Comparison of ENCODE assay signal across 13 cellular contexts in the genomic region with DNA sequence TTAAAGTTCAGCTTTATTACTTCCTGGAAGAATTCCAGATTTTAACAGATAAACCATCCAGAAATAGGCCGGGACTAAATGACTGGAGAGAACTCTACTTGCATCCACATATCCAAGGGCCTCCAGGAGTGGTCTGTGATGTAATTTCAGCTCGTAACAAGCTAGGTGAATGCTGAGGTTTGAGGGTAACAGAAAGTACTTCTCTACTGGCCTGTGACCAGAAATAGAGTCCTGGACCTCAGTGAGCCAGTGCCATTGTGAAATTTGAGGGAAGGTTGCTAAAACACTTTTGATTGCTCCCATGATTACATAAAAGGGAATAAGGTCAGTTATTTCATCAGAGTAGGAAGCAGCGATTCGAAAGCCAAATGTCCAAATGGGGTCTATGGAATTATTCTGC.
A peak's percentile ranks its signal among the peaks of the same experiment; 100 is the strongest.
DNase-seq lines count a peak whose midpoint lies in the region; ATAC-seq and TF ChIP-seq lines count a peak whose summit lies in the region.
"Had no signal": no experiment of that assay in that cellular context is flagged by ENCODE, and none has a peak within 500 bp of the region (broad histone marks: within the 10 kb centered on the region; RNA-seq: fewer than 3 reads in every experiment).

No MANE protein-coding gene starts in this region.

- peaks cover 86% of the 10 kb centered on the region for H3K36me3 Mint-ChIP-seq in activated CD8-positive, alpha-beta T cell treated with anti-CD3 and anti-CD28 coated beads for 36 hours (ENCODE audit: low read depth)
- peaks cover 86% of the 10 kb centered on the region for H3K36me3 Mint-ChIP-seq in activated CD8-positive, alpha-beta T cell treated with anti-CD3 and anti-CD28 coated beads, Interleukin-2, amount 10 ng/mL, durations not matched to agents 7 days and 5 days (ENCODE audit: low read depth)

- H3K36me3 ChIP-seq in fibroblast of lung (ENCODE audit: control insufficient read depth, insufficient read depth, low read length), result no peaks in the 10 kb centered on the region
- H3K36me3 ChIP-seq: left ventricle myocardium inferior had no signal

- intact Hi-C loops in activated CD8-positive, alpha-beta T cell treated with anti-CD3 and anti-CD28 coated beads for 36 hours (cut with micrococcal nuclease), result no loop called here
- intact Hi-C loops in lower leg skin (cut with DNase I; ENCODE audit: low total_unique reads), result no loop called here

- CTCF ChIA-PET in activated CD8-positive, alpha-beta T cell treated with anti-CD3 and anti-CD28 coated beads for 36 hours (lab: Charles Lee), result interaction anchor here (1.2 kb wide), 1 partner anchor 8 kb away, joined by 4 read pairs; no protein-coding TSS in a partner anchor
- CTCF ChIA-PET in activated CD8-positive, alpha-beta T cell treated with anti-CD3 and anti-CD28 coated beads, Interleukin-2, amount 10 ng/mL, durations not matched to agents 7 days and 5 days (lab: Charles Lee), result interaction anchor here (1.0 to 1.4 kb wide), 2 partner anchors 118 to 121 kb away, joined by 3 to 5 read pairs; no protein-coding TSS in a partner anchor

- H3K4me1 ChIP-seq in fibroblast of lung (ENCODE audit: control insufficient read depth, extremely low read depth, insufficient read depth, low read length), result peaks cover 27% of the 10 kb centered on the region
- H3K4me1 ChIP-seq: left ventricle myocardium inferior had no signal

- no peak overlapping the region for H2AFZ ChIP-seq in fibroblast of lung (ENCODE audit: low read length)

- TF ChIP-seq CTCF in activated CD8-positive, alpha-beta T cell treated with anti-CD3 and anti-CD28 coated beads for 36 hours (IDR thresholded peaks at IDR 0.05), result no peak
- no peak for TF ChIP-seq CTCF in fibroblast of lung (conservative IDR thresholded peaks at IDR 0.05 in 1 of 2, IDR thresholded peaks at IDR 0.05 in 1 of 2; ENCODE audit: low read depth in 1 of 2, low read length in 2 of 2)
- no peak for TF ChIP-seq CTCF in lower leg skin (IDR thresholded peaks at IDR 0.05)

- no peak overlapping the region for H3K27ac ChIP-seq in fibroblast of lung (ENCODE audit: insufficient read depth, low read length)
- H3K27ac ChIP-seq: foreskin keratinocyte, left ventricle myocardium inferior had no signal

- ATAC-seq in activated CD8-positive, alpha-beta T cell treated with anti-CD3 and anti-CD28 coated beads for 36 hours, result no peak
- no peak for ATAC-seq in activated CD8-positive, alpha-beta T cell treated with anti-CD3 and anti-CD28 coated beads, Interleukin-2, amount 10 ng/mL, durations not matched to agents 7 days and 5 days
- ATAC-seq in GM18520 (IDR thresholded peaks at IDR 0.05; ENCODE audit: unreplicated experiment), result no peak
- ATAC-seq: activated T-cell treated with anti-CD3 and anti-CD28 coated beads, Interleukin-2, amount 50 U/mL, for 72 hours; foreskin keratinocyte; Panc1 had no signal

- no peak for TF ChIP-seq POLR2A in lower leg skin (IDR thresholded peaks at IDR 0.05)

- H3K4me2 ChIP-seq in fibroblast of lung (ENCODE audit: extremely low read depth, insufficient read depth, low read length), result no peak overlapping the region

- no peak for DNase-seq in activated CD8-positive, alpha-beta T cell treated with anti-CD3 and anti-CD28 coated beads for 36 hours
- DNase-seq in activated CD8-positive, alpha-beta T cell treated with anti-CD3 and anti-CD28 coated beads, Interleukin-2, amount 10 ng/mL, durations not matched to agents 7 days and 5 days, result no peak
- peak; percentile 90 for DNase-seq in NOMO-1 treated with DMSO at 0.1 percent for 48 hours (lab: John Stamatoyannopoulos, UW; ENCODE audit: unreplicated experiment)
- DNase-seq in fibroblast of lung (ENCODE audit: low read depth in 2 of 2), result peak; percentile 46 to 82
- peak; percentile 80 for DNase-seq in skeletal muscle cell (ENCODE audit: low read depth)
- DNase-seq in lower leg skin (ENCODE audit: low spot score in 2 of 2), result no peak
- no peak for DNase-seq in stimulated activated naive CD4-positive, alpha-beta T cell treated with Interleukin-2 at 50 U/mL for 16 hours (lab: John Stamatoyannopoulos, UW)
- DNase-seq: activated T-cell treated with anti-CD3 and anti-CD28 coated beads, Interleukin-2, amount 50 U/mL, for 72 hours; foreskin keratinocyte; left ventricle myocardium inferior; NCI-H2029 had no signal

- no peaks in the 10 kb centered on the region for H3K9me3 Mint-ChIP-seq in activated CD8-positive, alpha-beta T cell treated with anti-CD3 and anti-CD28 coated beads for 36 hours
- peaks cover 3% of the 10 kb centered on the region for H3K9me3 Mint-ChIP-seq in activated CD8-positive, alpha-beta T cell treated with anti-CD3 and anti-CD28 coated beads, Interleukin-2, amount 10 ng/mL, durations not matched to agents 7 days and 5 days (ENCODE audit: insufficient read depth)
- H3K9me3 Mint-ChIP-seq: activated T-cell treated with anti-CD3 and anti-CD28 coated beads, Interleukin-2, amount 50 U/mL, for 72 hours had no signal

- peak overlapping the region; percentile 66 for H3K27ac Mint-ChIP-seq in activated CD8-positive, alpha-beta T cell treated with anti-CD3 and anti-CD28 coated beads for 36 hours
- H3K27ac Mint-ChIP-seq in activated CD8-positive, alpha-beta T cell treated with anti-CD3 and anti-CD28 coated beads, Interleukin-2, amount 10 ng/mL, durations not matched to agents 7 days and 5 days, result no peak overlapping the region

- H3K4me3 ChIP-seq in fibroblast of lung (replicated peaks in 1 of 4; ENCODE audit: control extremely low read depth in 1 of 4, insufficient read depth in 1 of 4, low read depth in 3 of 4, low read length in 4 of 4) (no peak overlapping the region), skeletal muscle cell (ENCODE audit: low read depth, low read length) (no peak overlapping the region), lower leg skin (ENCODE audit: low read depth, poor library complexity, severe bottlenecking) (no peak overlapping the region)
- H3K4me3 ChIP-seq: left ventricle myocardium inferior had no signal

- H3K9me3 ChIP-seq in fibroblast of lung (ENCODE audit: control insufficient read depth, insufficient read depth, low read depth, low read length), result no peaks in the 10 kb centered on the region
- H3K9me3 ChIP-seq: left ventricle myocardium inferior had no signal

- peaks cover 62% of the 10 kb centered on the region for H3K4me1 Mint-ChIP-seq in activated CD8-positive, alpha-beta T cell treated with anti-CD3 and anti-CD28 coated beads for 36 hours (ENCODE audit: low read depth)
- H3K4me1 Mint-ChIP-seq in activated CD8-positive, alpha-beta T cell treated with anti-CD3 and anti-CD28 coated beads, Interleukin-2, amount 10 ng/mL, durations not matched to agents 7 days and 5 days (ENCODE audit: low read depth), result peaks cover 41% of the 10 kb centered on the region

- no peaks in the 10 kb centered on the region for H3K27me3 Mint-ChIP-seq in activated CD8-positive, alpha-beta T cell treated with anti-CD3 and anti-CD28 coated beads for 36 hours
- H3K27me3 Mint-ChIP-seq in activated CD8-positive, alpha-beta T cell treated with anti-CD3 and anti-CD28 coated beads, Interleukin-2, amount 10 ng/mL, durations not matched to agents 7 days and 5 days (ENCODE audit: low read depth), result no peaks in the 10 kb centered on the region

- no peaks in the 10 kb centered on the region for H3K27me3 ChIP-seq in fibroblast of lung (ENCODE audit: control insufficient read depth, insufficient read depth, low read length)
- H3K27me3 ChIP-seq: foreskin keratinocyte had no signal

- WGBS in lower leg skin, 2 donors, result 69 to 79% methylated on average over 4 of the region's 4 CpGs

- POLR2A ChIA-PET in activated CD8-positive, alpha-beta T cell treated with anti-CD3 and anti-CD28 coated beads for 36 hours (lab: Charles Lee), result interaction anchor here (1.6 to 1.8 kb wide), 2 partner anchors 11 to 14 kb away, joined by 3 to 9 read pairs; no protein-coding TSS in a partner anchor
- POLR2A ChIA-PET in activated CD8-positive, alpha-beta T cell treated with anti-CD3 and anti-CD28 coated beads, Interleukin-2, amount 10 ng/mL, durations not matched to agents 7 days and 5 days (lab: Charles Lee), result no interaction called here

- H3K4me3 Mint-ChIP-seq in activated CD8-positive, alpha-beta T cell treated with anti-CD3 and anti-CD28 coated beads for 36 hours, result no peak overlapping the region
- H3K4me3 Mint-ChIP-seq in activated CD8-positive, alpha-beta T cell treated with anti-CD3 and anti-CD28 coated beads, Interleukin-2, amount 10 ng/mL, durations not matched to agents 7 days and 5 days, result no peak overlapping the region

- no peak overlapping the region for H3K9ac ChIP-seq in fibroblast of lung (ENCODE audit: insufficient read depth, low read length)

- no peaks in the 10 kb centered on the region for H3K79me2 ChIP-seq in fibroblast of lung (ENCODE audit: control insufficient read depth, insufficient read depth, low read length)

- no peaks in the 10 kb centered on the region for H4K20me1 ChIP-seq in fibroblast of lung (ENCODE audit: control insufficient read depth, extremely low read depth, insufficient read depth, low read length)

Comparison
In these comparisons a context has a peak if more than half of its experiments do, and no peak if none do; other contexts are left out.
1. DNase-seq: peak in NOMO-1 treated with DMSO at 0.1 percent for 48 hours (single experiment), fibroblast of lung (2 of 2) and skeletal muscle cell (single experiment); none in activated CD8-positive, alpha-beta T cell treated with anti-CD3 and anti-CD28 coated beads for 36 hours (single experiment), activated CD8-positive, alpha-beta T cell treated with anti-CD3 and anti-CD28 coated beads, Interleukin-2, amount 10 ng/mL, durations not matched to agents 7 days and 5 days (single experiment), lower leg skin (0 of 2) and stimulated activated naive CD4-positive, alpha-beta T cell treated with Interleukin-2 at 50 U/mL for 16 hours (single experiment).